In the genomic region with DNA sequence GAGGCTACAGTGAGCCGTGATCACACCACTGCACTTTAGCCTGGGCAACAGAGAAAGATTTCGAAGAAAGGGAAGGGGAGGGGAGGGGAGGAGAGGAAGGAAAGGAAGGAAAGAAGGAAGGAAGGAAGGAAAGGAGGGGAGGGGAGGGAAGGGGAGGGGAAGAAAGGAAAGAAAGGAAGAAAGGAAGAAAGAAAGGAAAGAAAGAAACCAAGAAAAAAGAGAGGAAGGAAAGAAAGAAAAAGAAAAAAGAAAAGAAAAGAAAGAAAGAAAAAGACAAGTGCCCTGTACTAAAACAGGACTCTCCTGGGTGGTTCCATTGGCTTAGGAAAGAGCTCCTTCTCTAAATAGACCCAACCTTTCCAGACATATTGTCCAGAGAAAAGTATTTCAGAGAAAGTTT, we compare ENCODE assay signal across 6 cellular contexts.
"Had no signal": no experiment of that assay in that cellular context is flagged by ENCODE, and none has a peak within 500 bp of the region (broad histone marks: within the 10 kb centered on the region; RNA-seq: fewer than 3 reads in every experiment).

No MANE protein-coding gene starts in this region.

- ATAC-seq: GM23338 had no signal

- H3K27ac Mint-ChIP-seq: GM23338, H9, HFFc6, IgD-negative memory B cell had no signal

- H3K9me3 Mint-ChIP-seq: GM23338, H9, HFFc6, IgD-negative memory B cell had no signal

- H3K4me1 Mint-ChIP-seq: IgD-negative memory B cell had no signal

- H3K4me2 ChIP-seq: GM23338 had no signal

- DNase-seq: H9, HCEC 1CT, HFFc6, KG1 had no signal

- H3K4me3 ChIP-seq: GM23338 had no signal

- H3K4me3 Mint-ChIP-seq: GM23338, H9, HFFc6, IgD-negative memory B cell had no signal

- H2AFZ ChIP-seq: GM23338 had no signal
